17 cellular contexts compared by ENCODE assay signal in the genomic region with DNA sequence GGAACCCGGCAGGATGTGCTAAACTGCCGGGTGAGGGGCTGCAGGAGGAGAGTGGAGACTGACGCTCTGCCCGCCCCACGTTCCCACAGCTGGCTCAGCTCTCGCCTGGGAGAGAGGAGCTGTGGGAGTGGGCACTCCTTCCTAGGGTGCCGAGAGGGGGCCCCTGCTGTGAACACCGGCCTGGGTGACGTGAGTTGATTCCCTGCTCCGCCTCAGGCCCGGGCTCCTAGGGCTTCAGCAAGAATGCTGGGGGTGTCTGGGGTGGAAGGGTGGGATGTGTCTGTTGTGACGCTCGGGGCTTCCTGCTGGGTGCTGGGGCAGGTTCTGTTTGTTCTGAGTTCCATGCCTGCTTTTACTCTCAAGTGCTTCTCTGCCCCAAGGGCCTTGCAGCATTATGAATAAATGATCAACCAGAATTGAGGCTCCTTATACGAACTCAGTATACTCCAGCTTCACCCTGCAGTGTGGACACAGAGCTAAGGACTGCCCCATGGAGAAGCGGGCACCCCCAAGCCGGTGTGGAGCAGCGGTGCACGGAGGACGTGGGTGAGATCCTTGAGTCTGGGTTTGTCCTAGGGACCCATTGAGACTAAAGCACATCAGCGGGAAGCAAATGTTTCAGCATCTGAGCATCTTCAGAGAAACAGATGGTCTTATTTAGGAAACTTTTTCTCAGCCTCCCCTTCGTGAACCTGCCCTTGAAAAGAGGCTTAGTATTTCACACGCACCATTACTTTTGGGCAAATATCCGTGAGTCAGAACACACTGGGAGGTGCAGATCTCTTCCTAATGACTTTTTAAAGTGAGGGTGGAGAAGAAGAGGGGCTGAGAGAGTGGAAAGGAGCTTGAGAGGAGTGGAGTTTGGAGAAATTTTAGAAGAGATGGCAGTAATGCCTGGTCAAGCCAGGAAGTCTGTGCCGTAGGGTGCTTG. TPM values are rescaled to one million over a fixed set of nuclear protein-coding genes. Genes with fewer than 3 reads are reported as not detected.
"Had no signal": no experiment of that assay in that cellular context is flagged by ENCODE, and none has a peak within 500 bp of the region (broad histone marks: within the 10 kb centered on the region; RNA-seq: fewer than 3 reads in every experiment).

No MANE protein-coding gene starts in this region.

- H3K4me1 ChIP-seq: breast epithelium, prostate gland, right lobe of liver, thyroid gland, uterus had no signal

- H3K79me2 ChIP-seq: hepatocyte had no signal

- H3K27me3 Mint-ChIP-seq: activated naive CD8-positive, alpha-beta T cell treated with anti-CD3 and anti-CD28 coated beads for 36 hours had no signal

- H3K27ac Mint-ChIP-seq: activated naive CD8-positive, alpha-beta T cell treated with anti-CD3 and anti-CD28 coated beads for 36 hours; endodermal cell; mesothelial cell of epicardium had no signal

- H3K27ac ChIP-seq: breast epithelium, hepatocyte, prostate gland, right lobe of liver, thyroid gland, uterus had no signal

- DNase-seq: activated CD4-positive, alpha-beta T cell treated with anti-CD3 and anti-CD28 coated beads for 4 hours; activated naive CD8-positive, alpha-beta T cell treated with anti-CD3 and anti-CD28 coated beads for 36 hours; anterior cingulate cortex; kidney; nucleus accumbens; right lobe of liver; T-helper 9 cell; thyroid gland; uterus had no signal

- H2AFZ ChIP-seq: hepatocyte had no signal

- H3K27me3 ChIP-seq: breast epithelium, hepatocyte, right lobe of liver, thyroid gland, uterus had no signal

- H3K4me3 ChIP-seq: breast epithelium, hepatocyte, prostate gland, right lobe of liver, thyroid gland, uterus had no signal

- H3K4me1 Mint-ChIP-seq: mesothelial cell of epicardium had no signal

- H3K4me2 ChIP-seq: hepatocyte had no signal

- H3K36me3 Mint-ChIP-seq: activated naive CD8-positive, alpha-beta T cell treated with anti-CD3 and anti-CD28 coated beads for 36 hours; mesothelial cell of epicardium; stimulated activated effector memory CD8-positive, alpha-beta T cell treated with anti-CD3 and anti-CD28 coated beads, Interleukin-12 subunit alpha, Interleukin-12 subunit beta, amount 100 ng/mL, for 72 hours had no signal

- H3K4me3 Mint-ChIP-seq: activated naive CD8-positive, alpha-beta T cell treated with anti-CD3 and anti-CD28 coated beads for 36 hours; endodermal cell; mesothelial cell of epicardium; stimulated activated effector memory CD8-positive, alpha-beta T cell treated with anti-CD3 and anti-CD28 coated beads, Interleukin-12 subunit alpha, Interleukin-12 subunit beta, amount 100 ng/mL, for 72 hours had no signal

- H3K9me3 ChIP-seq: breast epithelium, prostate gland, right lobe of liver, thyroid gland, uterus had no signal

- H3K36me3 ChIP-seq: breast epithelium, prostate gland, right lobe of liver, thyroid gland, uterus had no signal

- H3K9me3 Mint-ChIP-seq: activated naive CD8-positive, alpha-beta T cell treated with anti-CD3 and anti-CD28 coated beads for 36 hours; endodermal cell; mesothelial cell of epicardium; stimulated activated effector memory CD8-positive, alpha-beta T cell treated with anti-CD3 and anti-CD28 coated beads, Interleukin-12 subunit alpha, Interleukin-12 subunit beta, amount 100 ng/mL, for 72 hours had no signal

RNA-seq across cellular contexts. Expression of a gene that starts 41.7 kb away (rescaled TPM):
- total RNA-seq: activated naive CD8-positive, alpha-beta T cell treated with anti-CD3 and anti-CD28 coated beads for 36 hours; dermis microvascular lymphatic vessel endothelial cell; right lobe of liver had no signal
- polyA plus RNA-seq: esophagus had no signal
